10 cellular contexts compared by ENCODE assay signal in the genomic region with DNA sequence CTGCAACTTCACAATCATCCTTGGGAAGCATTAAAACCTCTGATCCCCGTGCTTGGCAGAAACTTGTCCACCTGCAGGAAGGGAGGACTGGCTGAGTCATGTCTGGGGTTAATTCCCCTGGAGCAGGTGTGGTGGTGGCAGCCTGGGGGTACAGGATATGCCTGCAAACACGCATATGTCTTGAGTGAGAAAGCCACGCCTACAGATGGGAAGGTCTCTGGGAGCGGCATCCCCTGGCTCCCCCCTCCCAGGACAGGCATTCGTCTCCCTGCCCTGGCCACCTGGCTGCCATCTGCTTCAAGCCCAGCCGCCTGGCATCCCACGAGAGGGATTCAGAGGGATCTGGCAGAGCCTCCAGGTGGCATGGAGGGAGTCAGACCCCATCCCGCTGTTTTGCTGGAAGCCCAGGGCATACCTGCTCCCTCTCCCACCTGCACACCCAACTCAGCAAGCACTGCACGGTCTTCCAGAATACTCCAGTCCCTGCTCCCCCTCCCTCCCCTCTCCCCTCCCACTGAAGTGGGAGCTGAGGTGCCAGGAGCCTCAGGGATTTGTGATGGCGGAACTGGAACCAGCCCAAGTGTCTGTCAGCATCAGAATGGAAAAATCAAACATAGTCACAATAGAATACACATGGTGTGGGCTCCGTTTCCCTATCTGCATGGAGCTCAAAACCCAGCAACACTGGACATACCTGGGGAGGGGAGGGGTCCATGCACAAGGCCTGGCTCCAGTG.
A peak's percentile ranks its signal among the peaks of the same experiment; 100 is the strongest.
DNase-seq lines count a peak whose midpoint lies in the region; ATAC-seq and TF ChIP-seq lines count a peak whose summit lies in the region.
"Had no signal": no experiment of that assay in that cellular context is flagged by ENCODE, and none has a peak within 500 bp of the region (broad histone marks: within the 10 kb centered on the region; RNA-seq: fewer than 3 reads in every experiment).

No MANE protein-coding gene starts in this region.

- H3K9ac ChIP-seq in MM.1S (ENCODE audit: low read length) = no peak overlapping the region

- no peak overlapping the region for H2AFZ ChIP-seq in MM.1S (ENCODE audit: low read length)

- H3F3A ChIP-seq in MM.1S (ENCODE audit: insufficient read depth, low read length) = no peaks in the 10 kb centered on the region

- no peak for ATAC-seq in HG02588 (IDR thresholded peaks at IDR 0.05; ENCODE audit: unreplicated experiment)

- H3K27me3 ChIP-seq in MM.1S (replicated peaks; ENCODE audit: insufficient read depth, low read length) = peaks cover 36% of the 10 kb centered on the region

- H4K20me1 ChIP-seq in MM.1S (ENCODE audit: insufficient read depth, low read length) = no peaks in the 10 kb centered on the region

- H3K9me2 ChIP-seq in MM.1S (replicated peaks; ENCODE audit: insufficient read depth, low read length) = no peaks in the 10 kb centered on the region

- H3K4me1 ChIP-seq in MM.1S (ENCODE audit: low read length) = 0 out of 2 replicates have a peak, but pooled peaks cover 6% of the 10 kb centered on the region

- H3K79me2 ChIP-seq in MM.1S (ENCODE audit: low read length) = no peaks in the 10 kb centered on the region

- H3K36me3 ChIP-seq in MM.1S (replicated peaks; ENCODE audit: insufficient read depth, low read length) = no peaks in the 10 kb centered on the region
- H3K36me3 ChIP-seq: esophagus squamous epithelium had no signal

- H3K4me3 ChIP-seq in epithelial cell of esophagus (ENCODE audit: low read length) (no peak overlapping the region), MM.1S (ENCODE audit: low read length) (no peak overlapping the region)
- H3K4me3 ChIP-seq: esophagus squamous epithelium had no signal

- TF ChIP-seq CTCF in epithelial cell of esophagus (IDR thresholded peaks at IDR 0.05; ENCODE audit: insufficient read depth, low read depth, low read length, missing control alignments) (peak; percentile 2), MM.1S (IDR thresholded peaks at IDR 0.05; ENCODE audit: low read length) (no peak)

- no peak overlapping the region for H3K27ac ChIP-seq in MM.1S (ENCODE audit: low read length)
- H3K27ac ChIP-seq: esophagus squamous epithelium had no signal

- peak; percentile 85 for DNase-seq in D341Med (ENCODE audit: low spot score)
- DNase-seq in LoVo (ENCODE audit: low spot score) = peak; percentile 61
- DNase-seq in NCI-H524 treated with DMSO at 0.1 percent for 48 hours (lab: John Stamatoyannopoulos, UW) = peak; percentile 87
- DNase-seq in epithelial cell of esophagus (ENCODE audit: low read depth) = peak; percentile 94
- no peak for DNase-seq in MM.1S
- DNase-seq in NOMO-1 treated with dmso at 0.1 percent for 144 hours (lab: John Stamatoyannopoulos, UW; ENCODE audit: unreplicated experiment) = no peak
- no peak for DNase-seq in inferior parietal cortex (ENCODE audit: extremely low spot score)
- DNase-seq: esophagus squamous epithelium; stimulated activated CD4-positive, alpha-beta T cell treated with anti-CD3 and anti-CD28 coated beads, Interleukin-4, amount 100 ng/mL, for 1 hour had no signal

- no peak overlapping the region; the same call in 1 of the 2 replicates for H3K4me2 ChIP-seq in MM.1S (ENCODE audit: low read depth, low read length)

- H3K9me3 ChIP-seq in MM.1S (replicated peaks; ENCODE audit: insufficient read depth, low read length) = no peaks in the 10 kb centered on the region
- H3K9me3 ChIP-seq: esophagus squamous epithelium had no signal

Comparison
In these comparisons a context has a peak if more than half of its experiments do, and no peak if none do; other contexts are left out.
1. DNase-seq: peak in D341Med (single experiment), LoVo (single experiment), NCI-H524 treated with DMSO at 0.1 percent for 48 hours (single experiment) and epithelial cell of esophagus (single experiment); none in MM.1S (single experiment), NOMO-1 treated with dmso at 0.1 percent for 144 hours (single experiment) and inferior parietal cortex (single experiment).